Comparison of ENCODE assay signal across 1 cellular context in genomic region chr2:64988420-64989125, GRCh38.
TF ChIP-seq lines count a peak whose summit lies in the region.

No MANE protein-coding gene starts in this region.

TF ChIP-seq in IMR-90, 13 proteins besides CTCF, POLR2A, EP300 and RAD21 (continued from another document):
- TF ChIP-seq ELK1 (IDR thresholded peaks at IDR 0.05; ENCODE audit: borderline replicate concordance, low read depth, low read length) = no peak
- peak; percentile 81 for TF ChIP-seq RCOR1 (IDR thresholded peaks at IDR 0.05; ENCODE audit: insufficient replicate concordance, low read length)
- TF ChIP-seq SMC3 (IDR thresholded peaks at IDR 0.05; ENCODE audit: low read depth, low read length) = peak; percentile 20; the same call in 1 of the 2 replicates
- TF ChIP-seq MAZ (IDR thresholded peaks at IDR 0.05; ENCODE audit: borderline replicate concordance, low read depth, low read length) = peak; percentile 90
- TF ChIP-seq FOS (IDR thresholded peaks at IDR 0.05; ENCODE audit: low read depth, low read length) = no peak
- TF ChIP-seq CHD1 (IDR thresholded peaks at IDR 0.05; ENCODE audit: low read depth, low read length) = no peak
- no peak for TF ChIP-seq CEBPB (IDR thresholded peaks at IDR 0.05; ENCODE audit: low read depth, low read length)
- TF ChIP-seq USF2 (IDR thresholded peaks at IDR 0.05; ENCODE audit: low read depth, low read length) = no peak
- TF ChIP-seq BHLHE40 (IDR thresholded peaks at IDR 0.05; ENCODE audit: low read depth, low read length) = peak; percentile 25
